9 cellular contexts compared by ENCODE assay signal in genomic region chrY:8533468-8533867, GRCh38.
"Had no signal": no experiment of that assay in that cellular context is flagged by ENCODE, and none has a peak within 500 bp of the region (broad histone marks: within the 10 kb centered on the region; RNA-seq: fewer than 3 reads in every experiment).

No MANE protein-coding gene starts in this region.

- FAIRE-seq: H1, H54, K562 had no signal

- ATAC-seq: GM23338, K562 had no signal

- H3K27ac ChIP-seq: HL-60 had no signal

- H3K4me3 ChIP-seq: GM23338, K562 had no signal

- DNase-seq: H9, HCEC 1CT, IMR-90, KG1 had no signal
